In the genomic region with DNA sequence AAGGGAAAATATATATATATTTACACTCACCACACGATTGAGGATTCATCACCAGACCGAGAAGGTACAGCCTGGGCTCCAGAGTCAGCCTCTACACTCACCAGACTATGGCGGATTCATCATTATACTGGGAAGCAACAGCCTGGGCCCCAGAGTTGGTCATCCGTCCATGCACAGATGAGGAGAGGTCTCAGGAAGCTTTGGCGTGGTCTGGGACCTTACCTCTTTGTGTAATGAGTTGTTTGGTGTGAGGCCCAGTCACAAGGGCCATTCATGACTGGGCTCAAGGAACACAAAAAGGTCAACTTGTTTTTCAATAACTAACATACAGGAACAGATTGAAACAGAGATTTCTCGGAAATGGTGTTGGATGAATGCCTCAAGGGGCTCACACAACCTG, we compare ENCODE assay signal across 17 cellular contexts.
A peak's percentile ranks its signal among the peaks of the same experiment; 100 is the strongest.
DNase-seq lines count a peak whose midpoint lies in the region; ATAC-seq and TF ChIP-seq lines count a peak whose summit lies in the region.
"Had no signal": no experiment of that assay in that cellular context is flagged by ENCODE, and none has a peak within 500 bp of the region (broad histone marks: within the 10 kb centered on the region; RNA-seq: fewer than 3 reads in every experiment).

No MANE protein-coding gene starts in this region.

- H3K9me3 ChIP-seq in lower lobe of right lung = no peaks in the 10 kb centered on the region
- no peaks in the 10 kb centered on the region for H3K9me3 ChIP-seq in upper lobe of left lung
- H3K9me3 ChIP-seq: BLaER1 had no signal

- WGBS in upper lobe of left lung, 2 donors = 67 to 70% methylated on average over 4 to 6 of the region's 6 CpGs

- H3K27ac ChIP-seq in VCaP = peak overlapping the region; percentile 91
- peak overlapping the region; percentile 31 for H3K27ac ChIP-seq in lower lobe of right lung
- peak overlapping the region in 3 of 4 donors; percentile 15 to 19 (median 18) for H3K27ac ChIP-seq in upper lobe of left lung
- H3K27ac ChIP-seq: 22Rv1, BLaER1 had no signal

- no peaks in the 10 kb centered on the region for H3K36me3 ChIP-seq in lower lobe of right lung
- no peaks in the 10 kb centered on the region for H3K36me3 ChIP-seq in upper lobe of left lung
- H3K36me3 ChIP-seq: BLaER1 had no signal

- intact Hi-C loops in lower lobe of right lung (cut with DNase I) = no loop called here

- H3K27me3 ChIP-seq in lower lobe of right lung (ENCODE audit: low read depth) = no peaks in the 10 kb centered on the region
- no peaks in the 10 kb centered on the region for H3K27me3 ChIP-seq in upper lobe of left lung

- ATAC-seq in lower lobe of right lung = peak; percentile 80 to 92
- ATAC-seq in upper lobe of left lung (ENCODE audit: low FRiP score in 2 of 2) = peak in 1 of 2 donors; percentile 86
- ATAC-seq: GM12878 had no signal

- peak overlapping the region; percentile 35 for H3K4me3 ChIP-seq in lower lobe of right lung
- peak overlapping the region in 3 of 4 donors; percentile 25 to 30 (median 29) for H3K4me3 ChIP-seq in upper lobe of left lung
- H3K4me3 ChIP-seq: BLaER1, GM12878 had no signal

- TF ChIP-seq POLR2A in upper lobe of left lung (IDR thresholded peaks at IDR 0.05) = peak in 1 of 4 donors; percentile 56

- DNase-seq in DMS53 (lab: John Stamatoyannopoulos, UW) (peak; percentile 4), DMS53 treated with DMSO at 0.1 percent for 48 hours (lab: John Stamatoyannopoulos, UW; ENCODE audit: unreplicated experiment) (no peak), lower lobe of right lung (peak; percentile 43), upper lobe of left lung (peak in 1 of 2 donors; percentile 80), epidermal melanocyte (ENCODE audit: insufficient read length, low spot score) (no peak), mesenteric fat pad (ENCODE audit: low spot score) (no peak)
- DNase-seq in stimulated activated naive CD4-positive, alpha-beta T cell (lab: John Stamatoyannopoulos, UW) = no peak
- DNase-seq: CD4-positive, alpha-beta memory T cell; DMS153; DND-41; EL; GOT3; H7 had no signal

- TF ChIP-seq EP300 in upper lobe of left lung (IDR thresholded peaks at IDR 0.05) = peak in 2 of 4 donors; percentile 18 to 79

- TF ChIP-seq CTCF in VCaP (conservative IDR thresholded peaks at IDR 0.05) (no peak), lower lobe of right lung (IDR thresholded peaks at IDR 0.05) (no peak), upper lobe of left lung (IDR thresholded peaks at IDR 0.05) (no peak)

- no peaks in the 10 kb centered on the region for H3K4me1 ChIP-seq in lower lobe of right lung
- H3K4me1 ChIP-seq in upper lobe of left lung = no peaks in the 10 kb centered on the region
- H3K4me1 ChIP-seq: BLaER1 had no signal

Comparison
In these comparisons a context has a peak if more than half of its experiments do, and no peak if none do; other contexts are left out.
1. DNase-seq: peak in DMS53 (single experiment) and lower lobe of right lung (single experiment); none in DMS53 treated with DMSO at 0.1 percent for 48 hours (single experiment), epidermal melanocyte (single experiment), mesenteric fat pad (single experiment) and stimulated activated naive CD4-positive, alpha-beta T cell (0 of 6).
2. H3K27ac ChIP-seq: peak in every context shown above with its lines; median percentile 91 in VCaP; 31 in lower lobe of right lung; 18 in upper lobe of left lung.